In the genomic region with DNA sequence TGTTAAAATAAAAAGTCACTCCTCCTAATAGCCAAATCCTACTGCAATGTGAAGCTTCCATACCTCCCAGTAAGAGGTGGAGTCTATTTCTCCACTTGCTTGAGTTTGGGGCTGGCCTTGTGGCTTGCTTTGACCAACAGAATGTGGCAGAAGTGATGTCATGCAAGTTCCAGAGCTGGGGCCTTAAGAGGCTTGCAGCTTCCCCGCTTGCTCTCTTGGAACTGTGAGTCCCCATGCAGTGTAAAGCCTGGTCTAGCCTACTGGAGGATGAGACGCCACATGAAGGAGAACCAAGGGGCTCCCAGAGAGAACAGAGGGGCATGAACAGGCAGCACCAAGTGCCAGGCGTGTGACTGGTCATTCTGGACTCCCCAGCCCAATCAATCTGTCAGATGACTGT, we compare ENCODE assay signal across 10 cellular contexts. TPM values are rescaled to one million over a fixed set of nuclear protein-coding genes. Genes with fewer than 3 reads are reported as not detected.
A peak's percentile ranks its signal among the peaks of the same experiment; 100 is the strongest.
DNase-seq lines count a peak whose midpoint lies in the region; ATAC-seq and TF ChIP-seq lines count a peak whose summit lies in the region.
"Had no signal": no experiment of that assay in that cellular context is flagged by ENCODE, and none has a peak within 500 bp of the region (broad histone marks: within the 10 kb centered on the region; RNA-seq: fewer than 3 reads in every experiment).

No MANE protein-coding gene starts in this region.

- 86 to 91% methylated on average over 3 of the region's 3 CpGs for WGBS in lung, 2 donors

- H3K36me3 ChIP-seq in lung (ENCODE audit: control insufficient read depth in 2 of 2, insufficient read depth in 2 of 2, low read length in 2 of 2) (no peaks in the 10 kb centered on the region), uterus (no peaks in the 10 kb centered on the region)

- H3K4me3 ChIP-seq in lung (no peak overlapping the region), uterus (no peak overlapping the region)

- H3K9me3 ChIP-seq in lung (ENCODE audit: control insufficient read depth in 2 of 2, insufficient read depth in 1 of 2, low read length in 1 of 2) (peaks cover 0 to 2% of the 10 kb centered on the region in 2 donors), uterus (no peaks in the 10 kb centered on the region)

- no peak for ATAC-seq in lung (ENCODE audit: insufficient read depth, low FRiP score)

- H3K27ac ChIP-seq in lung (ENCODE audit: low read depth in 1 of 2, low read length in 1 of 2) (no peak overlapping the region), uterus (no peak overlapping the region)

- H3K4me1 ChIP-seq in lung (ENCODE audit: control insufficient read depth in 2 of 2, insufficient read depth in 2 of 2, low read length in 2 of 2) (peaks cover 0 to 2% of the 10 kb centered on the region in 2 donors), uterus (no peaks in the 10 kb centered on the region)

- no peak for TF ChIP-seq CTCF in lung (IDR thresholded peaks at IDR 0.05; ENCODE audit: control extremely low read depth, extremely low read depth)
- no peak for TF ChIP-seq CTCF in uterus (IDR thresholded peaks at IDR 0.05)

- intact Hi-C loops in uterus (cut with DNase I; ENCODE audit: low total_unique reads) = no loop called here

- DNase-seq in Daoy (ENCODE audit: low read depth) = peak; percentile 30
- DNase-seq in HK-2 (ENCODE audit: unreplicated experiment) = peak; percentile 61
- DNase-seq in astrocyte of the hippocampus (ENCODE audit: low read depth, low spot score) = peak; percentile 52
- peak; percentile 17 for DNase-seq in lung (ENCODE audit: low spot score)
- no peak for DNase-seq in uterus
- no peak for DNase-seq in COLO668 (lab: John Stamatoyannopoulos, UW; ENCODE audit: unreplicated experiment)
- no peak for DNase-seq in SHP77 treated with DMSO at 0.1 percent for 48 hours (lab: John Stamatoyannopoulos, UW)
- DNase-seq in NCI-H524 treated with DMSO at 0.1 percent for 48 hours (lab: John Stamatoyannopoulos, UW) = no peak
- DNase-seq: CD4-positive, alpha-beta memory T cell; stimulated activated CD8-positive, alpha-beta memory T cell treated with anti-CD3 and anti-CD28 coated beads, Interleukin-4, amount 100 ng/mL, for 48 hours had no signal

- no peak for TF ChIP-seq POLR2A in uterus (IDR thresholded peaks at IDR 0.05)

- H3K27me3 ChIP-seq in lung (ENCODE audit: control insufficient read depth, insufficient read depth) = no peaks in the 10 kb centered on the region
- no peaks in the 10 kb centered on the region for H3K27me3 ChIP-seq in uterus

RNA-seq across cellular contexts. Expression of gene OPALIN, which starts 58.6 kb away (rescaled TPM):
- total RNA-seq in Daoy (2014; rRNA removed; shearing (Covaris generic)) = not detected in 2 replicates
- total RNA-seq in lung (not detected), uterus (not detected)
- not detected for polyA plus RNA-seq in lung
- total RNA-seq: CD4-positive, alpha-beta memory T cell had no signal
- polyA plus RNA-seq: CD4-positive, alpha-beta memory T cell had no signal

Comparison
In these comparisons a context has a peak if more than half of its experiments do, and no peak if none do; other contexts are left out.
1. DNase-seq: peak in Daoy (single experiment), HK-2 (single experiment), astrocyte of the hippocampus (single experiment) and lung (single experiment); none in uterus (0 of 2), COLO668 (single experiment), SHP77 treated with DMSO at 0.1 percent for 48 hours (single experiment) and NCI-H524 treated with DMSO at 0.1 percent for 48 hours (single experiment).